In the genomic region with DNA sequence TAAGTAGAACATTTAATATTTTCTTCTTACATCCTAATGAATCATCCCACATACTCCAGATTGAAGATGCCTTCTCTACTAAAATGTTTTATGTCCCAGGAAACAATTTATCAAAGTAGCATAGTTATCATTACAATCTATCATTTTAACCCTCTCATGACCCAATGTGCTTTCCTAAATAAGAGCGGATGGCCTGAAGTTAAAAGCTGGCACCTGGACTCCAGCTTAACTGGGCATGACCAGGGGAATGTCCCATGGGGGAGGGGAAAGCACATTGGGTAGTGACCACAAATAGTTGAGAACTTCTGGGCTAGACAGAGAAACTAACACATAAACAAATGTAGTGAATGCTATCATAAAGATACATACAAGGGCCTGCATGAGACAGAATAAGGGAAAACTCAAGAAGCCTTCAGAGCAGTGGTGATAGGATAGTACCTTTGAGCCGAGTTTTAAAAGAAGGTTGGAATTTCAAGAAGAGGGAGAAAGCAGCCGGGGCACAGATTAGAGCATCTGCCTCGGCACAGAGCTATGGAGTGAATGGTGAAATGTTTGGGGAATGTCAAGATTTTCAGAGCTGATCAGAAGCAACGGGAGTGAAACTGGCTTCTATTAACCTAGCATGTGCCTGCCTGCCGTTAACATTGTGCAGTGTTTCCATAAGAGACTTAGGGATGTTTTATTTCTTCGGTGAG, we compare ENCODE assay signal across 23 cellular contexts.
DNase-seq lines count a peak whose midpoint lies in the region; ATAC-seq and TF ChIP-seq lines count a peak whose summit lies in the region.
"Had no signal": no experiment of that assay in that cellular context is flagged by ENCODE, and none has a peak within 500 bp of the region (broad histone marks: within the 10 kb centered on the region; RNA-seq: fewer than 3 reads in every experiment).

No MANE protein-coding gene starts in this region.

- TF ChIP-seq POLR2A in transverse colon (IDR thresholded peaks at IDR 0.05) (no peak), upper lobe of left lung (IDR thresholded peaks at IDR 0.05) (no peak)

- peaks cover 45% of the 10 kb centered on the region for H3K4me1 Mint-ChIP-seq in activated naive CD8-positive, alpha-beta T cell treated with anti-CD3 and anti-CD28 coated beads, Interleukin-2, amount 50 U/mL, for 24 hours
- peaks cover 39% of the 10 kb centered on the region for H3K4me1 Mint-ChIP-seq in activated naive CD8-positive, alpha-beta T cell treated with anti-CD3 and anti-CD28 coated beads for 36 hours

- peak overlapping the region; percentile 20 for H3K27ac Mint-ChIP-seq in activated naive CD8-positive, alpha-beta T cell treated with anti-CD3 and anti-CD28 coated beads, Interleukin-2, amount 50 U/mL, for 24 hours
- H3K27ac Mint-ChIP-seq in activated naive CD8-positive, alpha-beta T cell treated with anti-CD3 and anti-CD28 coated beads for 36 hours: no peak overlapping the region

- H3K9me3 Mint-ChIP-seq in activated naive CD8-positive, alpha-beta T cell treated with anti-CD3 and anti-CD28 coated beads, Interleukin-2, amount 50 U/mL, for 24 hours: peaks cover 3% of the 10 kb centered on the region
- H3K9me3 Mint-ChIP-seq in activated naive CD8-positive, alpha-beta T cell treated with anti-CD3 and anti-CD28 coated beads for 36 hours: peaks cover 1% of the 10 kb centered on the region

- no peak overlapping the region for H3K4me3 ChIP-seq in transverse colon
- no peak overlapping the region for H3K4me3 ChIP-seq in upper lobe of left lung
- H3K4me3 ChIP-seq: BLaER1, K562 had no signal

- H3K4me1 ChIP-seq in transverse colon (peaks cover 4 to 61% (median 36%) of the 10 kb centered on the region in 4 donors), upper lobe of left lung (peaks cover 0 to 12% (median 4%) of the 10 kb centered on the region in 4 donors)

- no peak for DNase-seq in activated naive CD8-positive, alpha-beta T cell treated with anti-CD3 and anti-CD28 coated beads, Interleukin-2, amount 50 U/mL, for 24 hours
- no peak for DNase-seq in activated naive CD8-positive, alpha-beta T cell treated with anti-CD3 and anti-CD28 coated beads for 36 hours
- peak; percentile 33 for DNase-seq in glomerular visceral epithelial cell (ENCODE audit: extremely low spot score)
- DNase-seq in myocyte (ENCODE audit: low read depth): peak; percentile 65
- DNase-seq in transverse colon: no peak
- no peak for DNase-seq in upper lobe of left lung
- DNase-seq in iPS-NIHi7 (ENCODE audit: extremely low spot score): no peak
- no peak for DNase-seq in retina
- DNase-seq: activated effector memory CD4-positive, alpha-beta T cell treated with anti-CD3 and anti-CD28 coated beads, Interleukin-2, amount 50 U/mL, for 16 hours; amygdala; dermis blood vessel endothelial cell; DMS 273 treated with DMSO at 0.1 percent for 48 hours; GF-D8; H7; NCI-H2171 treated with DMSO at 0.1 percent for 48 hours; NCI-H748 treated with DMSO at 0.1 percent for 48 hours; OCI-M1; SHP77; stimulated activated CD8-positive, alpha-beta memory T cell treated with anti-CD3 and anti-CD28 coated beads, Interleukin-4, amount 100 ng/mL, for 48 hours; WERI-Rb-1 had no signal

- H3K27ac ChIP-seq in transverse colon: peak overlapping the region; percentile 41 to 71 (median 68)
- no peak overlapping the region for H3K27ac ChIP-seq in upper lobe of left lung
- H3K27ac ChIP-seq: BLaER1, neutrophil, WERI-Rb-1 had no signal

- intact Hi-C loops in transverse colon (cut with DNase I; ENCODE audit: low total_unique reads): no loop called here

- no peak for TF ChIP-seq EP300 in transverse colon (IDR thresholded peaks at IDR 0.05; ENCODE audit: low read depth)
- TF ChIP-seq EP300 in upper lobe of left lung (IDR thresholded peaks at IDR 0.05): no peak

- H3K27me3 Mint-ChIP-seq in activated naive CD8-positive, alpha-beta T cell treated with anti-CD3 and anti-CD28 coated beads, Interleukin-2, amount 50 U/mL, for 24 hours: peaks cover 1% of the 10 kb centered on the region
- H3K27me3 Mint-ChIP-seq in activated naive CD8-positive, alpha-beta T cell treated with anti-CD3 and anti-CD28 coated beads for 36 hours: no peaks in the 10 kb centered on the region

- H3K27me3 ChIP-seq in transverse colon (no peaks in the 10 kb centered on the region), upper lobe of left lung (no peaks in the 10 kb centered on the region)
- H3K27me3 ChIP-seq: BLaER1, neutrophil had no signal

- WGBS in transverse colon (ENCODE audit: low coverage in 1 of 2), 2 donors: 51 to 60% methylated on average over 4 to 7 of the region's 7 CpGs
- WGBS in upper lobe of left lung, 2 donors: 60 to 72% methylated on average over 7 of the region's 7 CpGs

- H3K36me3 Mint-ChIP-seq in activated naive CD8-positive, alpha-beta T cell treated with anti-CD3 and anti-CD28 coated beads, Interleukin-2, amount 50 U/mL, for 24 hours (ENCODE audit: low read depth): no peaks in the 10 kb centered on the region
- H3K36me3 Mint-ChIP-seq in activated naive CD8-positive, alpha-beta T cell treated with anti-CD3 and anti-CD28 coated beads for 36 hours: no peaks in the 10 kb centered on the region

- no peak for TF ChIP-seq CTCF in transverse colon (IDR thresholded peaks at IDR 0.05)
- TF ChIP-seq CTCF in upper lobe of left lung (IDR thresholded peaks at IDR 0.05): no peak

- H3K9me3 ChIP-seq in transverse colon (no peaks in the 10 kb centered on the region), upper lobe of left lung (no peaks in the 10 kb centered on the region)
- H3K9me3 ChIP-seq: BLaER1, neutrophil had no signal

- in situ Hi-C loops in transverse colon (cut with MboI; ENCODE audit: low pct_ligation_motif_present in 1 of 4, low pct_unique_long_range_greater_than_20kb in 1 of 4, low sequenced_read_pairs in 3 of 4): no loop called here

- H3K36me3 ChIP-seq in transverse colon (no peaks in the 10 kb centered on the region), upper lobe of left lung (no peaks in the 10 kb centered on the region)
- H3K36me3 ChIP-seq: BLaER1, neutrophil, WERI-Rb-1 had no signal

- H3K4me3 Mint-ChIP-seq in activated naive CD8-positive, alpha-beta T cell treated with anti-CD3 and anti-CD28 coated beads, Interleukin-2, amount 50 U/mL, for 24 hours: no peak overlapping the region
- no peak overlapping the region for H3K4me3 Mint-ChIP-seq in activated naive CD8-positive, alpha-beta T cell treated with anti-CD3 and anti-CD28 coated beads for 36 hours

- ATAC-seq in activated naive CD8-positive, alpha-beta T cell treated with anti-CD3 and anti-CD28 coated beads, Interleukin-2, amount 50 U/mL, for 24 hours: no peak
- ATAC-seq in upper lobe of left lung (ENCODE audit: low FRiP score in 2 of 2): no peak
- ATAC-seq: K562 had no signal

Comparison
In these comparisons a context has a peak if more than half of its experiments do, and no peak if none do; other contexts are left out.
1. DNase-seq: peak in glomerular visceral epithelial cell (single experiment) and myocyte (single experiment); none in activated naive CD8-positive, alpha-beta T cell treated with anti-CD3 and anti-CD28 coated beads, Interleukin-2, amount 50 U/mL, for 24 hours (single experiment), activated naive CD8-positive, alpha-beta T cell treated with anti-CD3 and anti-CD28 coated beads for 36 hours (single experiment), transverse colon (single experiment), upper lobe of left lung (0 of 2), iPS-NIHi7 (single experiment) and retina (single experiment).
2. H3K27ac ChIP-seq: peak in transverse colon (4 of 4); none in upper lobe of left lung (0 of 4).